26 cellular contexts compared by ENCODE assay signal in genomic region chr1:55741516-55741915, GRCh38.
DNase-seq lines count a peak whose midpoint lies in the region; ATAC-seq, FAIRE-seq and TF ChIP-seq lines count a peak whose summit lies in the region.
"Had no signal": no experiment of that assay in that cellular context is flagged by ENCODE, and none has a peak within 500 bp of the region (broad histone marks: within the 10 kb centered on the region; RNA-seq: fewer than 3 reads in every experiment).

No MANE protein-coding gene starts in this region.

- H3K27ac ChIP-seq in astrocyte (ENCODE audit: low read depth, low read length) = no peak overlapping the region
- H3K27ac ChIP-seq: cardiac muscle cell, gastrocnemius medialis had no signal

- H3K4me1 Mint-ChIP-seq in astrocyte (ENCODE audit: low read depth, unreplicated experiment) = no peaks in the 10 kb centered on the region
- H3K4me1 Mint-ChIP-seq: activated B cell treated with CpG ODN at 0.5 μM for 24 hours; naive thymus-derived CD8-positive, alpha-beta T cell had no signal

- no peaks in the 10 kb centered on the region for H4K20me1 ChIP-seq in astrocyte (ENCODE audit: insufficient read depth, low read length)

- H3K4me2 ChIP-seq in astrocyte (ENCODE audit: low read length) = no peak overlapping the region

- DNase-seq in GM03348 (ENCODE audit: low spot score) = peak; percentile 12
- DNase-seq in astrocyte (ENCODE audit: low read depth) = peak; percentile 49
- peak; percentile 52 for DNase-seq in globus pallidus (ENCODE audit: low spot score)
- DNase-seq in pons (ENCODE audit: low spot score) = peak; percentile 63
- DNase-seq in NCI-H2227 treated with DMSO at 0.1 percent for 48 hours (lab: John Stamatoyannopoulos, UW) = no peak
- DNase-seq in NCI-H446 treated with DMSO at 0.1 percent for 48 hours (lab: John Stamatoyannopoulos, UW) = no peak
- DNase-seq in activated CD4-positive, alpha-beta T cell treated with anti-CD3 and anti-CD28 coated beads for 48 hours = no peak
- DNase-seq: activated B cell treated with CpG ODN at 0.5 μM for 24 hours; activated naive CD4-positive, alpha-beta T cell treated with Interleukin-2 at 50 U/mL for 16 hours; activated T-cell treated with anti-CD3 and anti-CD28 coated beads, Interleukin-2, amount 50 U/mL, for 24 hours; amygdala; CD4-positive, alpha-beta T cell; dermis blood vessel endothelial cell; gastrocnemius medialis; KBM-7; naive thymus-derived CD8-positive, alpha-beta T cell; NCI-H1436 treated with DMSO at 0.1 percent for 48 hours; NCI-H69; ovary; RPMI8226; substantia nigra; T-helper 9 cell had no signal

- no peak for ATAC-seq in GM18519 (IDR thresholded peaks at IDR 0.05; ENCODE audit: low FRiP score, unreplicated experiment)
- ATAC-seq: gastrocnemius medialis; naive thymus-derived CD8-positive, alpha-beta T cell had no signal

- no peaks in the 10 kb centered on the region for H3K36me3 ChIP-seq in astrocyte (ENCODE audit: insufficient read depth, low read length)
- H3K36me3 ChIP-seq: cardiac muscle cell, gastrocnemius medialis, ovary had no signal

- H3K27ac Mint-ChIP-seq in astrocyte (ENCODE audit: unreplicated experiment) = no peak overlapping the region
- H3K27ac Mint-ChIP-seq: activated B cell treated with CpG ODN at 0.5 μM for 24 hours; activated T-cell treated with anti-CD3 and anti-CD28 coated beads, Interleukin-2, amount 50 U/mL, for 24 hours; CD4-positive, alpha-beta T cell; naive thymus-derived CD8-positive, alpha-beta T cell had no signal

- no peak overlapping the region for H3K9ac ChIP-seq in astrocyte (ENCODE audit: low read length)

- FAIRE-seq in astrocyte (lab: Jason Lieb, UNC) = no peak
- FAIRE-seq: GM18507, urothelium cell line had no signal

- H3K9me3 Mint-ChIP-seq in astrocyte (ENCODE audit: unreplicated experiment) = peaks cover 3% of the 10 kb centered on the region
- H3K9me3 Mint-ChIP-seq: activated T-cell treated with anti-CD3 and anti-CD28 coated beads, Interleukin-2, amount 50 U/mL, for 24 hours had no signal

- no peaks in the 10 kb centered on the region for H3K27me3 ChIP-seq in astrocyte (ENCODE audit: insufficient read depth, low read length)
- H3K27me3 ChIP-seq: cardiac muscle cell, gastrocnemius medialis, ovary had no signal

- no peaks in the 10 kb centered on the region for H3K79me2 ChIP-seq in astrocyte (ENCODE audit: insufficient read depth, low read length)

- H3K9me3 ChIP-seq in astrocyte (ENCODE audit: insufficient read depth, low read depth, low read length) = no peaks in the 10 kb centered on the region
- H3K9me3 ChIP-seq: gastrocnemius medialis, ovary had no signal

- H3K4me3 ChIP-seq in astrocyte (ENCODE audit: insufficient read depth, low read depth, low read length) = no peak overlapping the region
- H3K4me3 ChIP-seq: cardiac muscle cell, gastrocnemius medialis, ovary had no signal

- H2AFZ ChIP-seq in astrocyte (ENCODE audit: low read depth, low read length) = no peak overlapping the region

- H3K36me3 Mint-ChIP-seq in astrocyte (ENCODE audit: low read depth, unreplicated experiment) = no peaks in the 10 kb centered on the region

- H3K27me3 Mint-ChIP-seq in astrocyte (ENCODE audit: low read depth, unreplicated experiment) = peaks cover 1% of the 10 kb centered on the region
- H3K27me3 Mint-ChIP-seq: CD4-positive, alpha-beta T cell had no signal

- no peaks in the 10 kb centered on the region for H3K4me1 ChIP-seq in astrocyte (ENCODE audit: insufficient read depth, low read length)
- H3K4me1 ChIP-seq: gastrocnemius medialis had no signal

- TF ChIP-seq CTCF in astrocyte (IDR thresholded peaks at IDR 0.05; ENCODE audit: insufficient read depth, low read depth, low read length) = no peak

- no peak overlapping the region for H3K4me3 Mint-ChIP-seq in astrocyte (ENCODE audit: unreplicated experiment)
- H3K4me3 Mint-ChIP-seq: activated B cell treated with CpG ODN at 0.5 μM for 24 hours; activated T-cell treated with anti-CD3 and anti-CD28 coated beads, Interleukin-2, amount 50 U/mL, for 24 hours; CD4-positive, alpha-beta T cell; naive thymus-derived CD8-positive, alpha-beta T cell had no signal

Comparison
In these comparisons a context has a peak if more than half of its experiments do, and no peak if none do; other contexts are left out.
1. DNase-seq: peak in GM03348 (single experiment), astrocyte (single experiment), globus pallidus (single experiment) and pons (single experiment); none in NCI-H2227 treated with DMSO at 0.1 percent for 48 hours (single experiment), NCI-H446 treated with DMSO at 0.1 percent for 48 hours (single experiment) and activated CD4-positive, alpha-beta T cell treated with anti-CD3 and anti-CD28 coated beads for 48 hours (single experiment).